15 cellular contexts compared by ENCODE assay signal in the genomic region with DNA sequence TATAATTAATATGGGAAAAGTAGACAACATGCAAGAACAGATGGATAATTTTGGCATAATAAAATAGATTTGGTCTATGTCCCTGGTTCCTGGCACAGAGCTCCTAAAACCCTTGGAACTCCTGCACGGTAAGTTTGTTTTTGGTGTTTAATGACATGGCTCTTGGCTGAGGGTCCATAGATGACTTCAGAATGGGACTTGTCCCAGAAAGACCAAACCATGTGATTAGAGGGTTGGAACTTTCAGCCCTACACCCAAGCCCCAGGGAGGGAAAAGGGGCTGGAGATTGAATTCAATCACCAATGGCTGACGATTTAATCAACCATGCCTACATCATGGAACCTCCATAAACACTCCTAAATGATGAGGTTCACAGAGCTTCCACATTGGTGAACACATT. TPM values are rescaled to one million over a fixed set of nuclear protein-coding genes. Genes with fewer than 3 reads are reported as not detected.
DNase-seq lines count a peak whose midpoint lies in the region; ATAC-seq, FAIRE-seq and TF ChIP-seq lines count a peak whose summit lies in the region.
"Had no signal": no experiment of that assay in that cellular context is flagged by ENCODE, and none has a peak within 500 bp of the region (broad histone marks: within the 10 kb centered on the region; RNA-seq: fewer than 3 reads in every experiment).

No MANE protein-coding gene starts in this region.

- no peak overlapping the region for H2BK120ac ChIP-seq in IMR-90 (ENCODE audit: low read depth, low read length)

- H3K4me1 ChIP-seq in BLaER1 treated with 17β-estradiol and CSF1 and Interleukin-3, amounts not matched to agents 10 nM and 100 nM, result peaks cover 16 to 23% (median 22%) of the 10 kb centered on the region in 10 experiments
- 0 out of 2 replicates have a peak, but pooled peaks cover 2% of the 10 kb centered on the region for H3K4me1 ChIP-seq in IMR-90 (ENCODE audit: control insufficient read depth, insufficient read depth, low read length)
- no peaks in the 10 kb centered on the region for H3K4me1 ChIP-seq in gastroesophageal sphincter
- no peaks in the 10 kb centered on the region for H3K4me1 ChIP-seq in kidney (ENCODE audit: control insufficient read depth in 1 of 2, insufficient read depth in 1 of 2, low read depth in 1 of 2, low read length in 2 of 2)
- H3K4me1 ChIP-seq: A549, BE2C, Caco-2 had no signal

- dilution Hi-C loops in IMR-90 (cut with HindIII; ENCODE audit: low sequenced_read_pairs, unreplicated experiment), result no loop called here

- H4K91ac ChIP-seq in IMR-90 (ENCODE audit: insufficient read depth, low read depth, low read length), result no peak overlapping the region

- no peak overlapping the region for H2BK20ac ChIP-seq in IMR-90 (ENCODE audit: low read depth, low read length)

- no TSS peak for BruUV-seq in IMR-90 (replicated peaks; lab: Mats Ljungman, UMichigan)

- no peak overlapping the region for H2AK9ac ChIP-seq in IMR-90 (replicated peaks; ENCODE audit: low read depth, low read length, poor library complexity)

- no peak for DNase-seq in IMR-90
- no peak for DNase-seq in left lobe of liver (ENCODE audit: low spot score)
- no peak for DNase-seq in globus pallidus (ENCODE audit: low spot score)
- DNase-seq in kidney, result no peak
- no peak for DNase-seq in NCI-H526 treated with DMSO at 0.1 percent for 48 hours (lab: John Stamatoyannopoulos, UW)
- DNase-seq: BE2C; Caco-2; CD8-positive, alpha-beta memory T cell; DMS53; GM23248; H7 had no signal

- no CpG with 5 or more reads among the region's 2 CpGs for WGBS in IMR-90 (ENCODE audit: extremely low coverage in 2 of 2, insufficient read length in 1 of 2), 2 experiments
- WGBS in gastroesophageal sphincter (ENCODE audit: low coverage in 1 of 2), 2 donors, result 38 to 100% methylated on average over 1 of the region's 2 CpGs

- H3K4me2 ChIP-seq in BLaER1 treated with 17β-estradiol and CSF1 and Interleukin-3, amounts not matched to agents 10 nM and 100 nM, result peak overlapping the region in 10 of 11 experiments; percentile 31 to 74 (median 62); a peak in 16 of 22 replicates
- no peak overlapping the region for H3K4me2 ChIP-seq in IMR-90 (ENCODE audit: low read depth, low read length)
- H3K4me2 ChIP-seq: A549 had no signal

- in situ Hi-C loops in IMR-90 (cut with MboI; ENCODE audit: low sequenced_read_pairs), result no loop called here

- H3K27me3 ChIP-seq in BLaER1 treated with 17β-estradiol and CSF1 and Interleukin-3, amounts not matched to agents 10 nM and 100 nM, result no peaks in the 10 kb centered on the region
- H3K27me3 ChIP-seq in IMR-90 (ENCODE audit: control insufficient read depth, insufficient read depth, low read length), result no peaks in the 10 kb centered on the region; the same call in 1 of the 2 replicates
- no peaks in the 10 kb centered on the region for H3K27me3 ChIP-seq in gastroesophageal sphincter
- H3K27me3 ChIP-seq: BE2C had no signal

- TF ChIP-seq EP300 in gastroesophageal sphincter (IDR thresholded peaks at IDR 0.05), result no peak

- H3K9me1 ChIP-seq in IMR-90 (ENCODE audit: insufficient read depth, low read length), result no peaks in the 10 kb centered on the region

- POLR2A ChIA-PET in IMR-90 (lab: Charles Lee; ENCODE audit: unreplicated experiment), result no interaction called here

- FAIRE-seq in kidney (lab: Jason Lieb, UNC), result no peak
- FAIRE-seq: A549, GM18507 had no signal

- H3K4ac ChIP-seq in IMR-90 (ENCODE audit: low read depth, low read length), result no peak overlapping the region

- H4K8ac ChIP-seq in IMR-90 (ENCODE audit: low read depth in 2 of 2, low read length in 2 of 2), result no peak overlapping the region

- TF ChIP-seq RAD21 in IMR-90 (IDR thresholded peaks at IDR 0.05; ENCODE audit: low read length), result no peak

- 0 out of 2 replicates have a peak overlapping the region, but pooled peaks have one; percentile 25 for H3K14ac ChIP-seq in IMR-90 (replicated peaks; ENCODE audit: low read depth, low read length)

- H3K23ac ChIP-seq in IMR-90 (ENCODE audit: low read depth, low read length), result no peak overlapping the region

- no peaks in the 10 kb centered on the region; a peak in 1 of 22 replicates for H3K36me3 ChIP-seq in BLaER1 treated with 17β-estradiol and CSF1 and Interleukin-3, amounts not matched to agents 10 nM and 100 nM
- H3K36me3 ChIP-seq in IMR-90 (ENCODE audit: control insufficient read depth, insufficient read depth, low read length) (no peaks in the 10 kb centered on the region), gastroesophageal sphincter (no peaks in the 10 kb centered on the region), kidney (ENCODE audit: control insufficient read depth in 1 of 2, insufficient read depth in 2 of 2, low read length in 2 of 2) (no peaks in the 10 kb centered on the region)
- H3K36me3 ChIP-seq: BE2C had no signal

- CTCF ChIA-PET in IMR-90 (lab: Yijun Ruan, JAX), result no interaction called here

- H2BK5ac ChIP-seq in IMR-90 (ENCODE audit: low read depth, low read length, poor library complexity, severe bottlenecking), result no peak overlapping the region

- TF ChIP-seq POLR2A in IMR-90 (IDR thresholded peaks at IDR 0.05; ENCODE audit: low read depth, low read length), result no peak
- no peak for TF ChIP-seq POLR2A in gastroesophageal sphincter (IDR thresholded peaks at IDR 0.05)

- no peaks in the 10 kb centered on the region for H4K20me1 ChIP-seq in BLaER1 treated with 17β-estradiol and CSF1 and Interleukin-3, amounts not matched to agents 10 nM and 100 nM
- H4K20me1 ChIP-seq in IMR-90 (ENCODE audit: insufficient read depth, low read length), result no peaks in the 10 kb centered on the region

- H3K9ac ChIP-seq in BLaER1 treated with 17β-estradiol and CSF1 and Interleukin-3, amounts not matched to agents 10 nM and 100 nM, result no peak overlapping the region
- no peak overlapping the region for H3K9ac ChIP-seq in IMR-90 (ENCODE audit: low read depth, low read length)
- H3K9ac ChIP-seq in kidney (ENCODE audit: low read length in 2 of 2), result no peak overlapping the region
- H3K9ac ChIP-seq: GM23248 had no signal

- ATAC-seq in IMR-90 (ENCODE audit: low read depth), result no peak
- ATAC-seq in gastroesophageal sphincter, result peak; percentile 7
- ATAC-seq in left lobe of liver, result peak; percentile 39
- ATAC-seq: A549 had no signal

- no peak overlapping the region for H4K5ac ChIP-seq in IMR-90 (ENCODE audit: low read depth, low read length)

- H3K18ac ChIP-seq in IMR-90 (ENCODE audit: low read depth, low read length), result no peak overlapping the region

- no peak overlapping the region for H2AK5ac ChIP-seq in IMR-90 (ENCODE audit: low read depth, low read length)

- peaks cover 16 to 28% (median 24%) of the 10 kb centered on the region in 11 experiments for H3K9me3 ChIP-seq in BLaER1 treated with 17β-estradiol and CSF1 and Interleukin-3, amounts not matched to agents 10 nM and 100 nM (replicated peaks in 1 of 11)
- H3K9me3 ChIP-seq in IMR-90 (ENCODE audit: control insufficient read depth, insufficient read depth, low read length) (no peaks in the 10 kb centered on the region), gastroesophageal sphincter (peaks cover 0 to 21% (median 0%) of the 10 kb centered on the region in 3 donors), kidney (ENCODE audit: control insufficient read depth in 1 of 2, low read length in 2 of 2) (no peaks in the 10 kb centered on the region)
- H3K9me3 ChIP-seq: A549, BE2C, Caco-2 had no signal

- no peak overlapping the region for H2AFZ ChIP-seq in IMR-90 (replicated peaks; ENCODE audit: low read length, poor library complexity)
- H2AFZ ChIP-seq: GM23248 had no signal

- intact Hi-C loops in IMR-90 (cut with micrococcal nuclease) (no loop called here), kidney (cut with DNase I) (no loop called here)

- H3K4me3 ChIP-seq in BLaER1 treated with 17β-estradiol and CSF1 and Interleukin-3, amounts not matched to agents 10 nM and 100 nM, result no peak overlapping the region
- H3K4me3 ChIP-seq in IMR-90 (ENCODE audit: insufficient read depth, low read depth, low read length), result no peak overlapping the region
- no peak overlapping the region for H3K4me3 ChIP-seq in gastroesophageal sphincter
- no peak overlapping the region for H3K4me3 ChIP-seq in kidney (ENCODE audit: low read length in 2 of 2)
- H3K4me3 ChIP-seq: A549, GM23248 had no signal

- no peak for TF ChIP-seq CTCF in IMR-90 (conservative IDR thresholded peaks at IDR 0.05; ENCODE audit: low read depth, low read length)
- no peak for TF ChIP-seq CTCF in gastroesophageal sphincter (IDR thresholded peaks at IDR 0.05)
- TF ChIP-seq CTCF in kidney (IDR thresholded peaks at IDR 0.05; ENCODE audit: borderline replicate concordance, extremely low read depth, insufficient read depth), result no peak

- H3K27ac ChIP-seq in BLaER1 treated with 17β-estradiol and CSF1 and Interleukin-3, amounts not matched to agents 10 nM and 100 nM, result no peak overlapping the region
- H3K27ac ChIP-seq in IMR-90 (ENCODE audit: insufficient read depth, low read length) (no peak overlapping the region), gastroesophageal sphincter (no peak overlapping the region), kidney (ENCODE audit: low read depth in 2 of 2, low read length in 2 of 2) (no peak overlapping the region)
- H3K27ac ChIP-seq: A549, GM23248 had no signal

- H3K56ac ChIP-seq in IMR-90 (ENCODE audit: extremely low read depth, insufficient read depth, low read length), result no peak overlapping the region

- no peaks in the 10 kb centered on the region for H3K79me1 ChIP-seq in IMR-90 (ENCODE audit: low read depth in 1 of 2, low read length in 2 of 2)

- H2BK15ac ChIP-seq in IMR-90 (ENCODE audit: low read depth, low read length), result no peak overlapping the region

TF ChIP-seq in IMR-90, 13 proteins besides CTCF, POLR2A, EP300 and RAD21 (continues in another document):
- TF ChIP-seq NFE2L2 (IDR thresholded peaks at IDR 0.05; ENCODE audit: low read depth, low read length) (no peak), MAFK (IDR thresholded peaks at IDR 0.05; ENCODE audit: low read depth, low read length) (no peak), MXI1 (IDR thresholded peaks at IDR 0.05; ENCODE audit: borderline replicate concordance, low read depth, low read length) (no peak), CHD1 (IDR thresholded peaks at IDR 0.05; ENCODE audit: low read depth, low read length) (no peak), FOS (IDR thresholded peaks at IDR 0.05; ENCODE audit: low read depth, low read length) (no peak)
- TF ChIP-seq, protein P1, sequence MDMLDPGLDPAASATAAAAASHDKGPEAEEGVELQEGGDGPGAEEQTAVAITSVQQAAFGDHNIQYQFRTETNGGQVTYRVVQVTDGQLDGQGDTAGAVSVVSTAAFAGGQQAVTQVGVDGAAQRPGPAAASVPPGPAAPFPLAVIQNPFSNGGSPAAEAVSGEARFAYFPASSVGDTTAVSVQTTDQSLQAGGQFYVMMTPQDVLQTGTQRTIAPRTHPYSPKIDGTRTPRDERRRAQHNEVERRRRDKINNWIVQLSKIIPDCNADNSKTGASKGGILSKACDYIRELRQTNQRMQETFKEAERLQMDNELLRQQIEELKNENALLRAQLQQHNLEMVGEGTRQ (IDR thresholded peaks at IDR 0.05; ENCODE audit: low read depth, low read length), result no peak

RNA-seq across cellular contexts. Expression of a gene that starts 12.6 kb away (rescaled TPM):
- 78.7 and 88.3 TPM in 2 replicates for total RNA-seq in IMR-90 (2012; rRNA removed)
- 71.5 and 75.2 TPM in 2 replicates for polyA plus RNA-seq in IMR-90 (2012; rRNA removed)
- 49.6 and 55.2 TPM in 2 replicates for polyA plus RNA-seq in IMR-90 (2012; cell fraction: cytosol; rRNA removed)
- polyA plus RNA-seq in IMR-90 (2012; cell fraction: nucleus; rRNA removed; ENCODE audit: low replicate concordance), result 50.0 and 117 TPM in 2 replicates
- 1 to 10 TPM; 6.4 to 9.8 (median 8.4) TPM for total RNA-seq in gastroesophageal sphincter
- total RNA-seq in left lobe of liver, result 4.8 TPM
- 11.7 TPM for total RNA-seq in kidney
- 16.8 TPM for polyA plus RNA-seq in kidney (ENCODE audit: insufficient read depth, low read depth, low replicate concordance)
